ENCODE assay signal across 8 cellular contexts in genomic region chr16:10878328-10878643, GRCh38. TPM values are rescaled to one million over a fixed set of nuclear protein-coding genes. Genes with fewer than 3 reads are reported as not detected.
DNase-seq lines count a peak whose midpoint lies in the region; ATAC-seq and TF ChIP-seq lines count a peak whose summit lies in the region.

No MANE protein-coding gene starts in this region.

- H3K4me3 Mint-ChIP-seq in IgD-negative memory B cell, result peak overlapping the region; percentile 90 to 100 (median 99)

- no peak for DNase-seq in GM12865 (ENCODE audit: low read depth)
- DNase-seq in psoas muscle, result no peak
- DNase-seq in NOMO-1 treated with DMSO at 0.1 percent for 48 hours (lab: John Stamatoyannopoulos, UW; ENCODE audit: unreplicated experiment), result no peak
- DNase-seq in NCI-H187 treated with DMSO at 0.1 percent for 48 hours (lab: John Stamatoyannopoulos, UW), result no peak
- no peak for DNase-seq in AG08396 (ENCODE audit: low spot score)
- DNase-seq in posterior cingulate gyrus, result no peak

- no peaks in the 10 kb centered on the region for H3K36me3 ChIP-seq in duodenal mucosa (ENCODE audit: control insufficient read depth in 1 of 2, insufficient read depth in 2 of 2, low read length in 2 of 2)
- H3K36me3 ChIP-seq in psoas muscle (ENCODE audit: insufficient read depth in 1 of 2, low read depth in 1 of 2), result no peaks in the 10 kb centered on the region

- H3K36me3 Mint-ChIP-seq in IgD-negative memory B cell, result peaks cover 18% of the 10 kb centered on the region

- peak overlapping the region; percentile 45 to 94 (median 91) for H3K27ac Mint-ChIP-seq in IgD-negative memory B cell

- H3K4me3 ChIP-seq in GM12865 (ENCODE audit: low read depth, low read length), result peak overlapping the region; percentile 66
- peak overlapping the region; percentile 87 to 88 for H3K4me3 ChIP-seq in duodenal mucosa (ENCODE audit: low read depth in 1 of 2, low read length in 2 of 2)
- H3K4me3 ChIP-seq in psoas muscle, result peak overlapping the region; percentile 73

- peaks cover 0 to 5% of the 10 kb centered on the region in 2 donors for H3K27me3 ChIP-seq in duodenal mucosa (ENCODE audit: control insufficient read depth in 1 of 2, insufficient read depth in 2 of 2, low read length in 2 of 2)
- peaks cover 0 to 23% (median 3%) of the 10 kb centered on the region in 3 donors for H3K27me3 ChIP-seq in psoas muscle (ENCODE audit: insufficient read depth in 3 of 3, low read length in 2 of 3)

- H3K4me1 ChIP-seq in duodenal mucosa (ENCODE audit: control insufficient read depth in 1 of 2, insufficient read depth in 2 of 2, low read length in 2 of 2) (peaks cover 44 to 49% of the 10 kb centered on the region in 2 donors), psoas muscle (peaks cover 5% of the 10 kb centered on the region)

- peak in 1 of 4 donors; percentile 19 for ATAC-seq in psoas muscle

- H3K27ac ChIP-seq in duodenal mucosa (ENCODE audit: low read depth, low read length), result peak overlapping the region; percentile 80
- no peak overlapping the region for H3K27ac ChIP-seq in psoas muscle

- peak overlapping the region; percentile 69 to 86 for H3K9ac ChIP-seq in duodenal mucosa (ENCODE audit: low read depth in 1 of 2, low read length in 2 of 2)

- TF ChIP-seq CTCF in GM12865 (IDR thresholded peaks at IDR 0.05; ENCODE audit: insufficient read depth, low read depth, low read length, missing control alignments) (no peak), psoas muscle (IDR thresholded peaks at IDR 0.05) (no peak)

- intact Hi-C loops in psoas muscle (cut with DNase I) (loop anchor here in 1 of 2 donors (5.0 kb wide), 1 partner anchor 51 kb away; no protein-coding TSS in a partner anchor), posterior cingulate gyrus (cut with DNase I) (no loop called here)

- no peaks in the 10 kb centered on the region for H3K9me3 Mint-ChIP-seq in IgD-negative memory B cell

- H3K27me3 Mint-ChIP-seq in IgD-negative memory B cell, result no peaks in the 10 kb centered on the region

- H3K9me3 ChIP-seq in duodenal mucosa (ENCODE audit: control insufficient read depth in 1 of 2, low read length in 2 of 2), result no peaks in the 10 kb centered on the region
- H3K9me3 ChIP-seq in psoas muscle, result no peaks in the 10 kb centered on the region

- 19 to 30% (median 23%) methylated on average over 4 of the region's 4 CpGs for WGBS in psoas muscle, 3 donors

- peaks cover 36 to 46% (median 41%) of the 10 kb centered on the region in 3 donors for H3K4me1 Mint-ChIP-seq in IgD-negative memory B cell

RNA-seq across cellular contexts. Expression of gene CIITA, which starts 1.3 kb away (rescaled TPM):
- polyA plus RNA-seq in IgD-negative memory B cell, result 173 TPM
- total RNA-seq in psoas muscle, result 10 to 100 TPM in 1 of 4 donors, 1 to 10 TPM in 3; 2.9 to 13.8 (median 5.2) TPM
- polyA plus RNA-seq in psoas muscle, result 10 to 100 TPM in 1 of 3 donors, 1 to 10 TPM in 2; 2.3 to 15.3 (median 4.1) TPM

RNA-seq across cellular contexts. Expression of gene TVP23A, which starts 59.7 kb away (rescaled TPM):
- 0.23 TPM for polyA plus RNA-seq in IgD-negative memory B cell
- total RNA-seq in psoas muscle, result under 1 TPM in 2 of 4 donors, not detected in 2; 0.07 to 0.13 TPM
- under 1 TPM in 2 of 3 donors, not detected in 1; 0.01 to 0.04 TPM for polyA plus RNA-seq in psoas muscle

Comparison
In these comparisons a context has a peak if more than half of its experiments do, and no peak if none do; other contexts are left out.
1. RNA of gene CIITA, which starts 1.3 kb away (polyA plus RNA-seq): 173 TPM in IgD-negative memory B cell (single experiment); 2.3 to 15.3 TPM in psoas muscle; every median in the first group is over 10 times any median in the second.
2. Peak in every context shown above with its lines, with median percentiles within 50 percentile points of each other: H3K4me3 ChIP-seq.